ENCODE assay signal across 1 cellular context in genomic region chr6:31834704-31835375, GRCh38.
TF ChIP-seq lines count a peak whose summit lies in the region.

No MANE protein-coding gene starts in this region.

TF ChIP-seq in H1, 55 proteins besides CTCF, POLR2A, EP300 and RAD21:
- peak; percentile 45 to 76; a peak in 1 of 4 replicates for TF ChIP-seq SIN3A (conservative IDR thresholded peaks at IDR 0.05 in 1 of 2, IDR thresholded peaks at IDR 0.05 in 1 of 2; ENCODE audit: low read depth in 1 of 2, low read length in 2 of 2)
- TF ChIP-seq YY1 (IDR thresholded peaks at IDR 0.05; ENCODE audit: low read depth, low read length): peak; percentile 95
- TF ChIP-seq BCL11A (IDR thresholded peaks at IDR 0.05; ENCODE audit: low read depth in 2 of 2, low read length in 2 of 2): peak in 1 of 2 experiments; percentile 11
- no peak for TF ChIP-seq SRF (IDR thresholded peaks at IDR 0.05; ENCODE audit: low read depth, low read length)
- TF ChIP-seq MAX (IDR thresholded peaks at IDR 0.05): 0 out of 2 replicates have a peak, but pooled peaks have one; percentile 21
- TF ChIP-seq TAF1 (IDR thresholded peaks at IDR 0.05; ENCODE audit: low read depth, low read length): peak; percentile 99
- no peak for TF ChIP-seq CTBP2 (IDR thresholded peaks at IDR 0.05; ENCODE audit: borderline replicate concordance, insufficient read depth, insufficient read length, low read length)
- TF ChIP-seq CBX8 (IDR thresholded peaks at IDR 0.05; ENCODE audit: borderline replicate concordance, low read depth, low read length): no peak
- TF ChIP-seq BRCA1 (IDR thresholded peaks at IDR 0.05; ENCODE audit: low read depth, low read length): no peak
- TF ChIP-seq ASH2L (IDR thresholded peaks at IDR 0.05; ENCODE audit: low read length): peak; percentile 81
- TF ChIP-seq MAFK (IDR thresholded peaks at IDR 0.05; ENCODE audit: low read depth, low read length): no peak
- peak; percentile 76 for TF ChIP-seq KDM4A (IDR thresholded peaks at IDR 0.05; ENCODE audit: low read depth, low read length, severe bottlenecking)
- no peak for TF ChIP-seq ATF3 (IDR thresholded peaks at IDR 0.05; ENCODE audit: insufficient read depth, low read depth, low read length)
- TF ChIP-seq TBP (IDR thresholded peaks at IDR 0.05; ENCODE audit: low read depth, low read length): peak; percentile 98
- TF ChIP-seq JUN (IDR thresholded peaks at IDR 0.05; ENCODE audit: low read depth, low read length): no peak
- TF ChIP-seq CHD2 (IDR thresholded peaks at IDR 0.05; ENCODE audit: low read length): no peak
- TF ChIP-seq ATF2 (IDR thresholded peaks at IDR 0.05; ENCODE audit: low read length): peak; percentile 68; the same call in 1 of the 2 replicates
- TF ChIP-seq CHD7 (IDR thresholded peaks at IDR 0.05; ENCODE audit: insufficient replicate concordance, low read length): no peak
- no peak for TF ChIP-seq EZH2 (IDR thresholded peaks at IDR 0.05; ENCODE audit: low read depth, low read length, severe bottlenecking)
- no peak for TF ChIP-seq GABPA (IDR thresholded peaks at IDR 0.05; ENCODE audit: borderline replicate concordance, insufficient read depth, low read length)
- no peak for TF ChIP-seq TCF12 (IDR thresholded peaks at IDR 0.05; ENCODE audit: low read depth, low read length)
- TF ChIP-seq CEBPB (IDR thresholded peaks at IDR 0.05; ENCODE audit: low read depth, low read length): no peak
- TF ChIP-seq TAF7 (optimal IDR thresholded peaks at IDR 0.05; ENCODE audit: borderline replicate concordance, low read depth, low read length): peak; percentile 99
- TF ChIP-seq SP4 (IDR thresholded peaks at IDR 0.05; ENCODE audit: low read length): peak; percentile 100
- no peak for TF ChIP-seq TEAD4 (IDR thresholded peaks at IDR 0.05; ENCODE audit: low read depth, low read length)
- TF ChIP-seq PHF8 (conservative IDR thresholded peaks at IDR 0.05; ENCODE audit: low read depth, low read length): peak; percentile 90
- TF ChIP-seq KDM5A (IDR thresholded peaks at IDR 0.05; ENCODE audit: low read length): 0 out of 2 replicates have a peak, but pooled peaks have one; percentile 31
- TF ChIP-seq POLR2AphosphoS5 (IDR thresholded peaks at IDR 0.05; ENCODE audit: low read depth, low read length): peak; percentile 97
- 0 out of 2 replicates have a peak, but pooled peaks have one; percentile 36 for TF ChIP-seq POU5F1 (IDR thresholded peaks at IDR 0.05; ENCODE audit: low read depth, low read length)
- no peak for TF ChIP-seq KDM1A (IDR thresholded peaks at IDR 0.05; ENCODE audit: borderline replicate concordance, low read length)
- no peak for TF ChIP-seq E2F6 (IDR thresholded peaks at IDR 0.05)
- peak; percentile 97 for TF ChIP-seq GTF2F1 (IDR thresholded peaks at IDR 0.05; ENCODE audit: borderline replicate concordance, low read depth, low read length)
- no peak for TF ChIP-seq SUZ12 (IDR thresholded peaks at IDR 0.05; ENCODE audit: low read length)
